ENCODE assay signal across 26 cellular contexts in genomic region chr10:10259013-10259412, GRCh38.
"Had no signal": no experiment of that assay in that cellular context is flagged by ENCODE, and none has a peak within 500 bp of the region (broad histone marks: within the 10 kb centered on the region; RNA-seq: fewer than 3 reads in every experiment).

No MANE protein-coding gene starts in this region.

- H3K36me3 ChIP-seq: ascending aorta, breast epithelium, cardiac muscle cell, colonic mucosa had no signal

- DNase-seq: activated CD4-positive, alpha-beta memory T cell treated with anti-CD3 and anti-CD28 coated beads, Interleukin-2, amount 10 ng/mL, durations not matched to agents 7 days and 5 days; activated CD4-positive, alpha-beta T cell treated with anti-CD3 and anti-CD28 coated beads for 1 hour; activated CD4-positive, alpha-beta T cell treated with anti-CD3 and anti-CD28 coated beads for 4 hours; activated CD4-positive, alpha-beta T cell treated with anti-CD3 and anti-CD28 coated beads, Interleukin-2, amount 10 ng/mL, durations not matched to agents 7 days and 5 days; activated CD4-positive, alpha-beta T cell treated with anti-CD3 and anti-CD28 coated beads, Interleukin-2, amount 50 U/mL, for 4 hours; activated CD8-positive, alpha-beta memory T cell treated with anti-CD3 and anti-CD28 coated beads, Interleukin-2, amount 50 U/mL, for 48 hours; activated gamma-delta T cell; activated naive CD4-positive, alpha-beta T cell; activated naive CD4-positive, alpha-beta T cell treated with anti-CD3 and anti-CD28 coated beads, Interleukin-2, amount 10 ng/mL, durations not matched to agents 7 days and 5 days; activated naive CD8-positive, alpha-beta T cell treated with anti-CD3 and anti-CD28 coated beads, Interleukin-2, amount 10 ng/mL, durations not matched to agents 7 days and 5 days; activated T-cell treated with anti-CD3 and anti-CD28 coated beads for 4 hours; activated T-cell treated with anti-CD3 and anti-CD28 coated beads, Interleukin-2, amount 50 U/mL, for 24 hours; activated T-cell treated with anti-CD3 and anti-CD28 coated beads, Interleukin-2, amount 50 U/mL, for 72 hours; central memory CD4-positive, alpha-beta T cell; cerebellar nuclear complex; colonic mucosa; effector CD8-positive, alpha-beta T cell; foreskin fibroblast; head of caudate nucleus; T-helper 2 cell had no signal

- FAIRE-seq: frontal cortex had no signal

- H3K27ac ChIP-seq: ascending aorta, breast epithelium, cardiac muscle cell, colonic mucosa had no signal

- H3K27me3 ChIP-seq: ascending aorta, breast epithelium, cardiac muscle cell, colonic mucosa had no signal

- H3K4me3 ChIP-seq: ascending aorta, breast epithelium, cardiac muscle cell, colonic mucosa had no signal

- H3K9me3 ChIP-seq: colonic mucosa had no signal

- ATAC-seq: activated naive CD4-positive, alpha-beta T cell treated with anti-CD3 and anti-CD28 coated beads, Interleukin-2, amount 50 U/mL, for 72 hours; activated T-cell treated with anti-CD3 and anti-CD28 coated beads, Interleukin-2, amount 50 U/mL, for 72 hours; esophagus mucosa had no signal

- H3K4me1 ChIP-seq: ascending aorta, breast epithelium, colonic mucosa had no signal
